8 cellular contexts compared by ENCODE assay signal in the genomic region with DNA sequence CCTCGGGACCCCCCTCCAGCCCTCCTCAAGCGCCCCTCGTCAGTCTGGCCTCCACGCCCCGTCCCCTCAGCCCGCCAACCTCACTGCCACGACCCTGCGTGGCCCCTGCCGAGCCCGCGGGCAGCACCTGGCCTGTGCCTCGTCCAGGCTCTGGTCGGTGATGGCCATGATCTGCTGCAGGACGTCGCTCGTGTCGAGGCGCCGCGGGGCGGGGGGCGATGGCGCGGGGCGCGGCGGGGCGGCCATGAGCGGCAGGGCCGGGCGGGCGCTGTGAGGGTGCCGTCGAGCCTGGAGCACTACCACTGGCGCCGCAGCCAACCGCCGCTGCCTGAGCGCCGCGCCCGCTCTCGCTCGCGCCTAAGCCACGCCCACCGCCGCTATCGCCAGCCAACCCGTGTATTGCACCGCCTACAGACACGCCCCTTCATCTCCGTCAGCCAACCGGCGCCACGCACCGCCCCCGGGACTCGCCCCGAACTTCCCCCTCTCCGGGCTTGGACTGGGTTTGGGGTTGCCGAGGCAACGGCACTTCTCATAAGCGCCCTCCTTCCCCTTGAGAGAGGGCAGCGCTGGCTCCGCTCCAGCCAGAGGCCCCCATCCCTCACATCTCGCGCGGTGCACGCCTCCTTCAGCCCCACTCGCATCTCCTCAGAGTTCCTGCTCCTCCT.
DNase-seq lines count a peak whose midpoint lies in the region; ATAC-seq lines count a peak whose summit lies in the region.

Gene PBX4 (minus strand): TSS at position 304 of the 668 bp plus-strand sequence. CDS start 58 bp downstream, at position 246.

- peak within 1 kb of the TSS; percentile 50 for H3K4me3 ChIP-seq in skeletal muscle cell (ENCODE audit: low read depth, low read length)

- peak; percentile 85 for ATAC-seq in HG02973 (IDR thresholded peaks at IDR 0.05; ENCODE audit: unreplicated experiment)

- DNase-seq in NK-92 (lab: John Stamatoyannopoulos, UW; ENCODE audit: unreplicated experiment) (peak; percentile 94), NCI-H2029 treated with DMSO at 0.1 percent for 48 hours (lab: John Stamatoyannopoulos, UW) (peak; percentile 91), T1000 (lab: John Stamatoyannopoulos, UW) (peak; percentile 94), astrocyte of the hippocampus (ENCODE audit: low read depth, low spot score) (peak; percentile 97), iPS DF 19.7 (ENCODE audit: low read depth, low spot score) (peak; percentile 86), skeletal muscle cell (ENCODE audit: low read depth) (peak; percentile 35)
- no peak for DNase-seq in NK-92 treated with Interleukin-12 subunit alpha and Interleukin-12 subunit beta, amount 100 ng/mL, for 24 hours (lab: John Stamatoyannopoulos, UW)
